Comparison of ENCODE assay signal across 8 cellular contexts in genomic region chr2:207459990-207460757, GRCh38.
DNase-seq lines count a peak whose midpoint lies in the region; ATAC-seq, FAIRE-seq and TF ChIP-seq lines count a peak whose summit lies in the region.

No MANE protein-coding gene starts in this region.

- H3K4me3 Mint-ChIP-seq in astrocyte (ENCODE audit: unreplicated experiment): no peak overlapping the region

- H3K9me3 ChIP-seq in astrocyte (ENCODE audit: insufficient read depth, low read depth, low read length) (no peaks in the 10 kb centered on the region), WERI-Rb-1 (ENCODE audit: severe bottlenecking) (no peaks in the 10 kb centered on the region)

- H3K27me3 ChIP-seq in astrocyte (ENCODE audit: insufficient read depth, low read length) (no peaks in the 10 kb centered on the region), WERI-Rb-1 (ENCODE audit: insufficient read depth, low read depth, severe bottlenecking) (no peaks in the 10 kb centered on the region)

- ATAC-seq in GM18519 (IDR thresholded peaks at IDR 0.05; ENCODE audit: low FRiP score, unreplicated experiment) (peak; percentile 77), GM21381 (IDR thresholded peaks at IDR 0.05; ENCODE audit: unreplicated experiment) (peak; percentile 91), HG03103 (IDR thresholded peaks at IDR 0.05; ENCODE audit: low read depth, unreplicated experiment) (peak; percentile 92), left lobe of liver (no peak)

- no peaks in the 10 kb centered on the region for H3K9me3 Mint-ChIP-seq in astrocyte (ENCODE audit: unreplicated experiment)

- H4K20me1 ChIP-seq in astrocyte (ENCODE audit: insufficient read depth, low read length): no peaks in the 10 kb centered on the region

- TF ChIP-seq CTCF in astrocyte (IDR thresholded peaks at IDR 0.05; ENCODE audit: insufficient read depth, low read depth, low read length): no peak
- TF ChIP-seq CTCF in WERI-Rb-1 (IDR thresholded peaks at IDR 0.05; ENCODE audit: low read depth, low read length): no peak

- H3K79me2 ChIP-seq in astrocyte (ENCODE audit: insufficient read depth, low read length): no peaks in the 10 kb centered on the region

- no peak for FAIRE-seq in astrocyte (lab: Jason Lieb, UNC)

- DNase-seq in astrocyte (ENCODE audit: low read depth) (no peak), NCI-H69 (lab: John Stamatoyannopoulos, UW) (no peak), AG20443 (ENCODE audit: low spot score) (no peak), left lobe of liver (ENCODE audit: low spot score) (no peak), WERI-Rb-1 (no peak)

- H3K4me3 ChIP-seq in astrocyte (ENCODE audit: insufficient read depth, low read depth, low read length): no peak overlapping the region
- no peak overlapping the region for H3K4me3 ChIP-seq in WERI-Rb-1 (ENCODE audit: low read depth, low read length)

- H3K4me2 ChIP-seq in astrocyte (ENCODE audit: low read length): no peak overlapping the region

- H3K4me1 Mint-ChIP-seq in astrocyte (ENCODE audit: low read depth, unreplicated experiment): peaks cover 4% of the 10 kb centered on the region

- H3K36me3 ChIP-seq in astrocyte (ENCODE audit: insufficient read depth, low read length) (no peaks in the 10 kb centered on the region), WERI-Rb-1 (no peaks in the 10 kb centered on the region)

- peak overlapping the region; percentile 2 for H3K27ac Mint-ChIP-seq in astrocyte (ENCODE audit: unreplicated experiment)

- no peak overlapping the region for H2AFZ ChIP-seq in astrocyte (ENCODE audit: low read depth, low read length)

- H3K27me3 Mint-ChIP-seq in astrocyte (ENCODE audit: low read depth, unreplicated experiment): no peaks in the 10 kb centered on the region

- H3K4me1 ChIP-seq in astrocyte (ENCODE audit: insufficient read depth, low read length): no peaks in the 10 kb centered on the region

- no peaks in the 10 kb centered on the region for H3K36me3 Mint-ChIP-seq in astrocyte (ENCODE audit: low read depth, unreplicated experiment)

- no peak overlapping the region for H3K9ac ChIP-seq in astrocyte (ENCODE audit: low read length)

- no peak overlapping the region for H3K27ac ChIP-seq in astrocyte (ENCODE audit: low read depth, low read length)
- H3K27ac ChIP-seq in WERI-Rb-1: no peak overlapping the region
